ENCODE assay signal across 19 cellular contexts in genomic region chr13:22454586-22454985, GRCh38.
A peak's percentile ranks its signal among the peaks of the same experiment; 100 is the strongest.
DNase-seq lines count a peak whose midpoint lies in the region; ATAC-seq and TF ChIP-seq lines count a peak whose summit lies in the region.
"Had no signal": no experiment of that assay in that cellular context is flagged by ENCODE, and none has a peak within 500 bp of the region (broad histone marks: within the 10 kb centered on the region; RNA-seq: fewer than 3 reads in every experiment).

No MANE protein-coding gene starts in this region.

- in situ Hi-C loops in brain microvascular endothelial cell (cut with HindIII; ENCODE audit: low pct_ligation_motif_present, low sequenced_read_pairs), result no loop called here

- H3K4me3 ChIP-seq in endodermal cell (ENCODE audit: low read length) (no peak overlapping the region), neural progenitor cell (no peak overlapping the region), brain microvascular endothelial cell (ENCODE audit: low read depth, low read length) (no peak overlapping the region), esophagus squamous epithelium (no peak overlapping the region)
- H3K4me3 ChIP-seq: heart left ventricle, sigmoid colon had no signal

- 33 to 66% methylated on average over 1 to 3 of the region's 3 CpGs for WGBS in endodermal cell (ENCODE audit: insufficient coverage in 1 of 2, insufficient read length in 1 of 2), 2 experiments
- 43 to 63% methylated on average over 2 to 3 of the region's 3 CpGs for WGBS in esophagus squamous epithelium, 2 donors

- peaks cover 14% of the 10 kb centered on the region for H3K4me1 ChIP-seq in endodermal cell (ENCODE audit: control insufficient read depth, insufficient read depth, low read length)
- H3K4me1 ChIP-seq in neural progenitor cell, result peaks cover 28% of the 10 kb centered on the region
- peaks cover 0 to 6% (median 0%) of the 10 kb centered on the region in 3 donors for H3K4me1 ChIP-seq in esophagus squamous epithelium
- H3K4me1 ChIP-seq: sigmoid colon had no signal

- H3K4me3 Mint-ChIP-seq in endodermal cell, result no peak overlapping the region
- peak overlapping the region; percentile 9 for H3K4me3 Mint-ChIP-seq in neural progenitor cell
- H3K4me3 Mint-ChIP-seq: activated B cell treated with CpG ODN at 0.5 μM for 24 hours; CD4-positive, alpha-beta T cell; T-helper 1 cell treated with Interleukin-12 subunit alpha and Interleukin-12 subunit beta and Interleukin-4 antibody, amounts not matched to agents 30 μg/mL and 1 μg/mL, for 36 hours had no signal

- H2AFZ ChIP-seq in neural progenitor cell (replicated peaks), result no peak overlapping the region

- no peak overlapping the region for H3K4me2 ChIP-seq in neural progenitor cell

- H3K79me2 ChIP-seq in neural progenitor cell (ENCODE audit: low read depth), result no peaks in the 10 kb centered on the region

- no peak overlapping the region for H3K27ac ChIP-seq in endodermal cell (ENCODE audit: low read depth, low read length)
- H3K27ac ChIP-seq in neural progenitor cell, result no peak overlapping the region
- H3K27ac ChIP-seq in brain microvascular endothelial cell, result no peak overlapping the region
- H3K27ac ChIP-seq in esophagus squamous epithelium, result no peak overlapping the region
- H3K27ac ChIP-seq: heart left ventricle, neutrophil, sigmoid colon had no signal

- DNase-seq in NCI-H345 (lab: John Stamatoyannopoulos, UW) (peak; percentile 1), NCI-H345 treated with DMSO at 0.1 percent for 48 hours (lab: John Stamatoyannopoulos, UW; ENCODE audit: unreplicated experiment) (no peak), LHCN-M2 (ENCODE audit: low read depth) (peak; percentile 93), endodermal cell (peak; percentile 70), neural progenitor cell (ENCODE audit: low spot score) (no peak), brain microvascular endothelial cell (no peak), esophagus squamous epithelium (lab: John Stamatoyannopoulos, UW) (no peak)
- DNase-seq: activated B cell treated with CpG ODN at 0.5 μM for 24 hours; activated gamma-delta T cell treated with Interleukin-2 at 50 U/mL for 16 hours; CD4-positive, alpha-beta T cell; effector CD8-positive, alpha-beta T cell; heart left ventricle; midbrain; NCI-H2107; sigmoid colon; stimulated activated CD4-positive, alpha-beta T cell treated with anti-CD3 and anti-CD28 coated beads, Interleukin-2, amount 100 ng/mL, for 24 hours had no signal

- H3F3A ChIP-seq in neural progenitor cell (ENCODE audit: low read depth), result peaks cover 31% of the 10 kb centered on the region

- no peak overlapping the region for H3K9ac ChIP-seq in endodermal cell (ENCODE audit: extremely low read depth, low read length, poor library complexity, severe bottlenecking)
- H3K9ac ChIP-seq in neural progenitor cell, result no peak overlapping the region

- no peak for TF ChIP-seq POLR2A in esophagus squamous epithelium (IDR thresholded peaks at IDR 0.05)

- peaks cover 15% of the 10 kb centered on the region for H3K9me3 Mint-ChIP-seq in endodermal cell
- no peaks in the 10 kb centered on the region for H3K9me3 Mint-ChIP-seq in neural progenitor cell
- H3K9me3 Mint-ChIP-seq: activated B cell treated with CpG ODN at 0.5 μM for 24 hours; CD4-positive, alpha-beta T cell had no signal

- intact Hi-C loops in esophagus squamous epithelium (cut with DNase I), result no loop called here

- ATAC-seq in GM18511 (IDR thresholded peaks at IDR 0.05; ENCODE audit: unreplicated experiment), result no peak
- ATAC-seq: heart left ventricle had no signal

- no peaks in the 10 kb centered on the region for H3K27me3 Mint-ChIP-seq in endodermal cell (ENCODE audit: insufficient read depth)
- H3K27me3 Mint-ChIP-seq in neural progenitor cell (ENCODE audit: insufficient read depth, low read depth), result no peaks in the 10 kb centered on the region
- H3K27me3 Mint-ChIP-seq: activated B cell treated with CpG ODN at 0.5 μM for 24 hours; CD4-positive, alpha-beta T cell had no signal

- no peaks in the 10 kb centered on the region for H4K20me1 ChIP-seq in neural progenitor cell (ENCODE audit: low read depth)

- H3K9me3 ChIP-seq in endodermal cell (ENCODE audit: control insufficient read depth, low read length) (peaks cover 22% of the 10 kb centered on the region), neural progenitor cell (ENCODE audit: low read depth) (no peaks in the 10 kb centered on the region), esophagus squamous epithelium (no peaks in the 10 kb centered on the region)
- H3K9me3 ChIP-seq: neutrophil had no signal

- H3K4me1 Mint-ChIP-seq in endodermal cell (peaks cover 14% of the 10 kb centered on the region), neural progenitor cell (peaks cover 28% of the 10 kb centered on the region)
- H3K4me1 Mint-ChIP-seq: activated B cell treated with CpG ODN at 0.5 μM for 24 hours had no signal

- no peaks in the 10 kb centered on the region for H3K27me3 ChIP-seq in endodermal cell (ENCODE audit: control insufficient read depth, insufficient read depth, low read length, poor library complexity, severe bottlenecking)
- H3K27me3 ChIP-seq in neural progenitor cell, result no peaks in the 10 kb centered on the region
- H3K27me3 ChIP-seq in brain microvascular endothelial cell (replicated peaks), result no peaks in the 10 kb centered on the region
- H3K27me3 ChIP-seq in esophagus squamous epithelium, result no peaks in the 10 kb centered on the region
- H3K27me3 ChIP-seq: heart left ventricle, neutrophil, sigmoid colon had no signal

- H3K36me3 Mint-ChIP-seq in endodermal cell (ENCODE audit: low read depth) (no peaks in the 10 kb centered on the region), neural progenitor cell (no peaks in the 10 kb centered on the region)

- TF ChIP-seq CTCF in endodermal cell (conservative IDR thresholded peaks at IDR 0.05) (peak; percentile 49), neural progenitor cell (IDR thresholded peaks at IDR 0.05) (no peak), brain microvascular endothelial cell (IDR thresholded peaks at IDR 0.05; ENCODE audit: low read depth, low read length, missing control alignments) (no peak), esophagus squamous epithelium (IDR thresholded peaks at IDR 0.05) (no peak)

- H3K36me3 ChIP-seq in endodermal cell (ENCODE audit: control insufficient read depth, insufficient read depth, low read length), result no peaks in the 10 kb centered on the region
- H3K36me3 ChIP-seq in neural progenitor cell, result no peaks in the 10 kb centered on the region
- H3K36me3 ChIP-seq in brain microvascular endothelial cell (replicated peaks), result no peaks in the 10 kb centered on the region
- H3K36me3 ChIP-seq in esophagus squamous epithelium, result no peaks in the 10 kb centered on the region
- H3K36me3 ChIP-seq: heart left ventricle, neutrophil, sigmoid colon had no signal

- no peak overlapping the region for H3K27ac Mint-ChIP-seq in endodermal cell
- peak overlapping the region; percentile 35 for H3K27ac Mint-ChIP-seq in neural progenitor cell
- H3K27ac Mint-ChIP-seq: activated B cell treated with CpG ODN at 0.5 μM for 24 hours; CD4-positive, alpha-beta T cell; T-helper 1 cell treated with Interleukin-12 subunit alpha and Interleukin-12 subunit beta and Interleukin-4 antibody, amounts not matched to agents 30 μg/mL and 1 μg/mL, for 36 hours had no signal

Comparison
In these comparisons a context has a peak if more than half of its experiments do, and no peak if none do; other contexts are left out.
1. DNase-seq: peak in NCI-H345 (single experiment), LHCN-M2 (single experiment) and endodermal cell (single experiment); none in NCI-H345 treated with DMSO at 0.1 percent for 48 hours (single experiment), neural progenitor cell (single experiment), brain microvascular endothelial cell (single experiment) and esophagus squamous epithelium (single experiment).